In the genomic region with DNA sequence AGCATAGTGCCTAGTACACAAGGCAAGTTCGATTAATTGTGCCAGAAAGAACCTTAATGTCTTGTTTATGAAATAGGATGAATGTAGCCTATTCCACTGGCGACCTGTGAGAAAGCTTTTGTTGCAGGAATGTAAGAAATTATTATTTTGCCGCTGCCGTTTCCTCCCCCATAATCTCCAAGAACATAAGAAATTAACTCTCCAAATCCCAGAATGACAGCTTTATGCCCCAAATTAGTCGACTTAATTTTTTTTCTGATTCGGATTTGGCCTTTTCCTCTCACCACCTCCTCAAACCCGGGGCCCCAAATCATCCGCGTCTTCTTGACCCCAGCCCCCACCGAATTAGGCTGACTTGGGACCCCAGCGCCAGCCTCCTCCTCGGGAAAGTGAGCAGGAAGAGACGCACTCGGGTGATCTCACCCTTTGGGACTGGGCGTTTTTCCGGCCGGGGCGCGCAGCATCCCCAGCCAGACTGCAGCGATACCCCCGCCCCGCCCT, we compare ENCODE assay signal across 1 cellular context.
TF ChIP-seq lines count a peak whose summit lies in the region.

No MANE protein-coding gene starts in this region.

TF ChIP-seq in HepG2, 621 proteins besides CTCF, POLR2A, EP300 and RAD21:
- TF ChIP-seq ZNF790 (CRISPR knock-in tag; IDR thresholded peaks at IDR 0.05; ENCODE audit: borderline replicate concordance) (no peak), MEIS2 (CRISPR knock-in tag; IDR thresholded peaks at IDR 0.05) (0 out of 2 replicates have a peak, but pooled peaks have one; percentile 28), AHR (CRISPR knock-in tag; IDR thresholded peaks at IDR 0.05) (peak; percentile 51; the same call in 1 of the 2 replicates), MTA3 (CRISPR knock-in tag; IDR thresholded peaks at IDR 0.05) (no peak), ZSCAN21 (CRISPR knock-in tag; IDR thresholded peaks at IDR 0.05; ENCODE audit: borderline replicate concordance) (0 out of 2 replicates have a peak, but pooled peaks have one; percentile 3), FOSL2 (CRISPR knock-in tag; IDR thresholded peaks at IDR 0.05) (peak; percentile 13; the same call in 1 of the 2 replicates), MED13 (CRISPR knock-in tag; IDR thresholded peaks at IDR 0.05) (0 out of 2 replicates have a peak, but pooled peaks have one; percentile 22), ZEB1 (IDR thresholded peaks at IDR 0.05; ENCODE audit: insufficient replicate concordance, low read depth) (peak; percentile 8), ZFP90 (CRISPR knock-in tag; IDR thresholded peaks at IDR 0.05; ENCODE audit: borderline replicate concordance) (peak; percentile 17; the same call in 1 of the 2 replicates), XBP1 (CRISPR knock-in tag; IDR thresholded peaks at IDR 0.05) (no peak), ZFP37 (CRISPR knock-in tag; IDR thresholded peaks at IDR 0.05; ENCODE audit: borderline replicate concordance) (peak; percentile 63; the same call in 1 of the 2 replicates), HOXD1 (CRISPR knock-in tag; IDR thresholded peaks at IDR 0.05) (0 out of 2 replicates have a peak, but pooled peaks have one; percentile 55), ISL2 (CRISPR knock-in tag; IDR thresholded peaks at IDR 0.05) (peak; percentile 22; the same call in 1 of the 2 replicates), BRD4 (CRISPR knock-in tag; IDR thresholded peaks at IDR 0.05) (0 out of 2 replicates have a peak, but pooled peaks have one; percentile 48), GTF3A (CRISPR knock-in tag; conservative IDR thresholded peaks at IDR 0.05) (no peak), NKX3-1 (CRISPR knock-in tag; IDR thresholded peaks at IDR 0.05) (0 out of 2 replicates have a peak, but pooled peaks have one; percentile 8)
- TF ChIP-seq, protein P1, sequence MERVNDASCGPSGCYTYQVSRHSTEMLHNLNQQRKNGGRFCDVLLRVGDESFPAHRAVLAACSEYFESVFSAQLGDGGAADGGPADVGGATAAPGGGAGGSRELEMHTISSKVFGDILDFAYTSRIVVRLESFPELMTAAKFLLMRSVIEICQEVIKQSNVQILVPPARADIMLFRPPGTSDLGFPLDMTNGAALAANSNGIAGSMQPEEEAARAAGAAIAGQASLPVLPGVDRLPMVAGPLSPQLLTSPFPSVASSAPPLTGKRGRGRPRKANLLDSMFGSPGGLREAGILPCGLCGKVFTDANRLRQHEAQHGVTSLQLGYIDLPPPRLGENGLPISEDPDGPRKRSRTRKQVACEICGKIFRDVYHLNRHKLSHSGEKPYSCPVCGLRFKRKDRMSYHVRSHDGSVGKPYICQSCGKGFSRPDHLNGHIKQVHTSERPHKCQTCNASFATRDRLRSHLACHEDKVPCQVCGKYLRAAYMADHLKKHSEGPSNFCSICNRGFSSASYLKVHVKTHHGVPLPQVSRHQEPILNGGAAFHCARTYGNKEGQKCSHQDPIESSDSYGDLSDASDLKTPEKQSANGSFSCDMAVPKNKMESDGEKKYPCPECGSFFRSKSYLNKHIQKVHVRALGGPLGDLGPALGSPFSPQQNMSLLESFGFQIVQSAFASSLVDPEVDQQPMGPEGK (CRISPR knock-in tag; IDR thresholded peaks at IDR 0.05): peak; percentile 67
- TF ChIP-seq, protein P2, sequence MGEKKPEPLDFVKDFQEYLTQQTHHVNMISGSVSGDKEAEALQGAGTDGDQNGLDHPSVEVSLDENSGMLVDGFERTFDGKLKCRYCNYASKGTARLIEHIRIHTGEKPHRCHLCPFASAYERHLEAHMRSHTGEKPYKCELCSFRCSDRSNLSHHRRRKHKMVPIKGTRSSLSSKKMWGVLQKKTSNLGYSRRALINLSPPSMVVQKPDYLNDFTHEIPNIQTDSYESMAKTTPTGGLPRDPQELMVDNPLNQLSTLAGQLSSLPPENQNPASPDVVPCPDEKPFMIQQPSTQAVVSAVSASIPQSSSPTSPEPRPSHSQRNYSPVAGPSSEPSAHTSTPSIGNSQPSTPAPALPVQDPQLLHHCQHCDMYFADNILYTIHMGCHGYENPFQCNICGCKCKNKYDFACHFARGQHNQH (CRISPR knock-in tag; IDR thresholded peaks at IDR 0.05): 0 out of 2 replicates have a peak, but pooled peaks have one; percentile 5
- TF ChIP-seq, protein P3, sequence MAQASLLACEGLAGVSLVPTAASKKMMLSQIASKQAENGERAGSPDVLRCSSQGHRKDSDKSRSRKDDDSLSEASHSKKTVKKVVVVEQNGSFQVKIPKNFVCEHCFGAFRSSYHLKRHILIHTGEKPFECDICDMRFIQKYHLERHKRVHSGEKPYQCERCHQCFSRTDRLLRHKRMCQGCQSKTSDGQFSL (CRISPR knock-in tag; IDR thresholded peaks at IDR 0.05): 0 out of 2 replicates have a peak, but pooled peaks have one; percentile 48
